Comparison of ENCODE assay signal across 1 cellular context in genomic region chr10:131777162-131777561, GRCh38.
TF ChIP-seq lines count a peak whose summit lies in the region.

No MANE protein-coding gene starts in this region.

TF ChIP-seq in H1, 55 proteins besides CTCF, POLR2A, EP300 and RAD21:
- TF ChIP-seq SAP30 (IDR thresholded peaks at IDR 0.05; ENCODE audit: insufficient read depth, insufficient replicate concordance, low read length) (no peak), HDAC6 (IDR thresholded peaks at IDR 0.05; ENCODE audit: low read depth, low read length) (no peak), FOSL1 (IDR thresholded peaks at IDR 0.05; ENCODE audit: insufficient read depth, low read depth, low read length) (no peak), CTBP2 (IDR thresholded peaks at IDR 0.05; ENCODE audit: borderline replicate concordance, insufficient read depth, insufficient read length, low read length) (no peak), USF2 (IDR thresholded peaks at IDR 0.05; ENCODE audit: low read length) (no peak), JUND (IDR thresholded peaks at IDR 0.05; ENCODE audit: low read length) (no peak), CEBPB (IDR thresholded peaks at IDR 0.05; ENCODE audit: low read depth, low read length) (no peak), CHD2 (IDR thresholded peaks at IDR 0.05; ENCODE audit: low read length) (no peak), GTF2F1 (IDR thresholded peaks at IDR 0.05; ENCODE audit: borderline replicate concordance, low read depth, low read length) (no peak), RBBP5 (IDR thresholded peaks at IDR 0.05; ENCODE audit: borderline replicate concordance, low read depth, low read length) (no peak), POU5F1 (IDR thresholded peaks at IDR 0.05; ENCODE audit: low read depth, low read length) (no peak), YY1 (IDR thresholded peaks at IDR 0.05; ENCODE audit: low read depth, low read length) (no peak), CHD7 (IDR thresholded peaks at IDR 0.05; ENCODE audit: insufficient replicate concordance, low read length) (no peak), SP2 (IDR thresholded peaks at IDR 0.05; ENCODE audit: low read length) (no peak), SIN3A (conservative IDR thresholded peaks at IDR 0.05 in 1 of 2, IDR thresholded peaks at IDR 0.05 in 1 of 2; ENCODE audit: low read depth in 1 of 2, low read length in 2 of 2) (no peak)
